In genomic region chr1:204081791-204082513, GRCh38 we compare ENCODE assay signal across 17 cellular contexts. TPM values are rescaled to one million over a fixed set of nuclear protein-coding genes. Genes with fewer than 3 reads are reported as not detected.
DNase-seq lines count a peak whose midpoint lies in the region; ATAC-seq and TF ChIP-seq lines count a peak whose summit lies in the region.
"Had no signal": no experiment of that assay in that cellular context is flagged by ENCODE, and none has a peak within 500 bp of the region (broad histone marks: within the 10 kb centered on the region; RNA-seq: fewer than 3 reads in every experiment).

No MANE protein-coding gene starts in this region.

- H3K4me3 Mint-ChIP-seq in H9, result peak overlapping the region; percentile 17 to 72; a peak in 3 of 5 replicates
- H3K4me3 Mint-ChIP-seq in activated naive CD8-positive, alpha-beta T cell treated with anti-CD3 and anti-CD28 coated beads, Interleukin-2, amount 50 U/mL, for 24 hours, result no peak overlapping the region
- no peak overlapping the region for H3K4me3 Mint-ChIP-seq in activated CD4-positive, alpha-beta T cell treated with anti-CD3 and anti-CD28 coated beads, Interleukin-2, amount 10 ng/mL, durations not matched to agents 7 days and 5 days
- H3K4me3 Mint-ChIP-seq: activated CD4-positive, alpha-beta memory T cell treated with anti-CD3 and anti-CD28 coated beads for 36 hours; B cell; memory B cell had no signal

- ATAC-seq in gastroesophageal sphincter, result no peak
- no peak for ATAC-seq in gastrocnemius medialis
- ATAC-seq in activated naive CD8-positive, alpha-beta T cell treated with anti-CD3 and anti-CD28 coated beads, Interleukin-2, amount 50 U/mL, for 24 hours, result no peak
- ATAC-seq in GM19397 (IDR thresholded peaks at IDR 0.05; ENCODE audit: unreplicated experiment), result no peak

- H3K4me3 ChIP-seq in gastroesophageal sphincter (no peak overlapping the region), gastrocnemius medialis (no peak overlapping the region)

- no peak overlapping the region for H3K4ac ChIP-seq in H9 (ENCODE audit: low read depth, low read length)

- peak overlapping the region; percentile 2 for H4K91ac ChIP-seq in H9 (ENCODE audit: insufficient read length, low read depth, low read length)

- peaks cover 4 to 8% (median 7%) of the 10 kb centered on the region in 3 experiments for H3K36me3 Mint-ChIP-seq in H9 (ENCODE audit: insufficient read depth in 1 of 3, low read depth in 3 of 3)
- H3K36me3 Mint-ChIP-seq in activated naive CD8-positive, alpha-beta T cell treated with anti-CD3 and anti-CD28 coated beads, Interleukin-2, amount 50 U/mL, for 24 hours (ENCODE audit: low read depth), result no peaks in the 10 kb centered on the region
- no peaks in the 10 kb centered on the region for H3K36me3 Mint-ChIP-seq in activated CD4-positive, alpha-beta T cell treated with anti-CD3 and anti-CD28 coated beads, Interleukin-2, amount 10 ng/mL, durations not matched to agents 7 days and 5 days (ENCODE audit: low read depth)
- H3K36me3 Mint-ChIP-seq: activated CD4-positive, alpha-beta memory T cell treated with anti-CD3 and anti-CD28 coated beads for 36 hours; memory B cell had no signal

- no peak for TF ChIP-seq EP300 in gastroesophageal sphincter (IDR thresholded peaks at IDR 0.05)

- H4K5ac ChIP-seq in H9 (ENCODE audit: insufficient read length, low read depth, low read length), result no peak overlapping the region

- H3K36me3 ChIP-seq in gastroesophageal sphincter (no peaks in the 10 kb centered on the region), gastrocnemius medialis (no peaks in the 10 kb centered on the region)

- H3K27me3 ChIP-seq in H9 (ENCODE audit: insufficient read depth, low read length) (no peaks in the 10 kb centered on the region), gastroesophageal sphincter (peaks cover 32% of the 10 kb centered on the region), gastrocnemius medialis (no peaks in the 10 kb centered on the region)

- no peaks in the 10 kb centered on the region for H3K9me3 Mint-ChIP-seq in H9
- H3K9me3 Mint-ChIP-seq in activated naive CD8-positive, alpha-beta T cell treated with anti-CD3 and anti-CD28 coated beads, Interleukin-2, amount 50 U/mL, for 24 hours, result no peaks in the 10 kb centered on the region
- H3K9me3 Mint-ChIP-seq in activated CD4-positive, alpha-beta T cell treated with anti-CD3 and anti-CD28 coated beads, Interleukin-2, amount 10 ng/mL, durations not matched to agents 7 days and 5 days, result no peaks in the 10 kb centered on the region
- H3K9me3 Mint-ChIP-seq: activated CD4-positive, alpha-beta memory T cell treated with anti-CD3 and anti-CD28 coated beads for 36 hours; memory B cell had no signal

- H3K23me2 ChIP-seq in H9 (ENCODE audit: insufficient read length, low read depth, low read length, poor library complexity, severe bottlenecking), result peaks cover 6% of the 10 kb centered on the region

- H3K27ac ChIP-seq in H9 (ENCODE audit: insufficient read length, low read depth, low read length) (no peak overlapping the region), RWPE1 (peak overlapping the region; percentile 91), gastroesophageal sphincter (peak overlapping the region in 3 of 4 donors; percentile 63 to 82 (median 70)), gastrocnemius medialis (peak overlapping the region; percentile 85 to 94 (median 92))

- H3K27ac Mint-ChIP-seq in H9, result peak overlapping the region; percentile 95 to 100 (median 98)
- no peak overlapping the region for H3K27ac Mint-ChIP-seq in activated naive CD8-positive, alpha-beta T cell treated with anti-CD3 and anti-CD28 coated beads, Interleukin-2, amount 50 U/mL, for 24 hours
- no peak overlapping the region for H3K27ac Mint-ChIP-seq in activated CD4-positive, alpha-beta T cell treated with anti-CD3 and anti-CD28 coated beads, Interleukin-2, amount 10 ng/mL, durations not matched to agents 7 days and 5 days
- H3K27ac Mint-ChIP-seq: activated CD4-positive, alpha-beta memory T cell treated with anti-CD3 and anti-CD28 coated beads for 36 hours; B cell; memory B cell had no signal

- no peak overlapping the region for H3K18ac ChIP-seq in H9 (ENCODE audit: insufficient read length, low read depth, low read length)

- no peak overlapping the region for H2BK120ac ChIP-seq in H9 (ENCODE audit: low read depth, low read length, poor library complexity, severe bottlenecking)

- no peak overlapping the region for H3T11ph ChIP-seq in H9 (ENCODE audit: low read length)

- no peaks in the 10 kb centered on the region for H4K20me1 ChIP-seq in H9 (ENCODE audit: control insufficient read depth, insufficient read depth, insufficient read length)

- no peak overlapping the region for H2AFZ ChIP-seq in H9 (ENCODE audit: low read length)

- in situ Hi-C loops in gastrocnemius medialis (cut with MboI; ENCODE audit: low sequenced_read_pairs in 4 of 4), result no loop called here

- no peak overlapping the region for H2BK15ac ChIP-seq in H9 (ENCODE audit: low read depth, low read length)

- intact Hi-C loops in gastrocnemius medialis (cut with DNase I; ENCODE audit: low total_unique reads), result loop anchor here (5.0 to 10.0 kb wide), 2 partner anchors 220 to 1047 kb away; partner anchors contain the start of gene SNRPE

- H2BK20ac ChIP-seq in H9 (ENCODE audit: low read depth, low read length, poor library complexity, severe bottlenecking), result no peak overlapping the region

- TF ChIP-seq POLR2A in gastroesophageal sphincter (IDR thresholded peaks at IDR 0.05) (no peak), gastrocnemius medialis (IDR thresholded peaks at IDR 0.05) (no peak)

- CTCF ChIA-PET in RWPE1 (lab: Yijun Ruan, JAX), result no interaction called here
- CTCF ChIA-PET in activated CD4-positive, alpha-beta T cell treated with anti-CD3 and anti-CD28 coated beads, Interleukin-2, amount 10 ng/mL, durations not matched to agents 7 days and 5 days (lab: Charles Lee), result no interaction called here

- H3K27me3 Mint-ChIP-seq in H9 (ENCODE audit: low read depth), result no peaks in the 10 kb centered on the region
- H3K27me3 Mint-ChIP-seq in activated naive CD8-positive, alpha-beta T cell treated with anti-CD3 and anti-CD28 coated beads, Interleukin-2, amount 50 U/mL, for 24 hours, result peaks cover 14% of the 10 kb centered on the region
- H3K27me3 Mint-ChIP-seq in activated CD4-positive, alpha-beta T cell treated with anti-CD3 and anti-CD28 coated beads, Interleukin-2, amount 10 ng/mL, durations not matched to agents 7 days and 5 days, result peaks cover 11% of the 10 kb centered on the region

- H2AK5ac ChIP-seq in H9 (ENCODE audit: insufficient read length, low read length), result no peak overlapping the region

- no peak for TF ChIP-seq CTCF in H9 (conservative IDR thresholded peaks at IDR 0.05)
- no peak for TF ChIP-seq CTCF in RWPE1 (conservative IDR thresholded peaks at IDR 0.05; ENCODE audit: low read depth)
- no peak for TF ChIP-seq CTCF in gastroesophageal sphincter (IDR thresholded peaks at IDR 0.05)
- no peak for TF ChIP-seq CTCF in gastrocnemius medialis (IDR thresholded peaks at IDR 0.05 in 4 of 5, conservative IDR thresholded peaks at IDR 0.05 in 1 of 5)

- no peak overlapping the region for H4K8ac ChIP-seq in H9 (replicated peaks; ENCODE audit: insufficient read length, low read depth, low read length)

- peaks cover 77 to 89% of the 10 kb centered on the region in 2 experiments for H3K4me1 Mint-ChIP-seq in H9
- no peaks in the 10 kb centered on the region for H3K4me1 Mint-ChIP-seq in activated naive CD8-positive, alpha-beta T cell treated with anti-CD3 and anti-CD28 coated beads, Interleukin-2, amount 50 U/mL, for 24 hours
- H3K4me1 Mint-ChIP-seq in activated CD4-positive, alpha-beta T cell treated with anti-CD3 and anti-CD28 coated beads, Interleukin-2, amount 10 ng/mL, durations not matched to agents 7 days and 5 days, result peaks cover 3% of the 10 kb centered on the region
- H3K4me1 Mint-ChIP-seq: B cell, memory B cell had no signal

- H3K56ac ChIP-seq in H9 (ENCODE audit: insufficient read length, low read depth, low read length), result no peak overlapping the region

- H3K79me2 ChIP-seq in H9 (ENCODE audit: insufficient read depth, low read length), result peaks cover 43% of the 10 kb centered on the region; the same call in 1 of the 2 replicates

- DNase-seq in H9 (no peak), RWPE1 (ENCODE audit: low spot score) (no peak), gastrocnemius medialis (no peak), NCI-H2227 (lab: John Stamatoyannopoulos, UW; ENCODE audit: unreplicated experiment) (no peak)
- no peak for DNase-seq in activated naive CD8-positive, alpha-beta T cell treated with anti-CD3 and anti-CD28 coated beads, Interleukin-2, amount 50 U/mL, for 24 hours
- no peak for DNase-seq in activated CD4-positive, alpha-beta T cell treated with anti-CD3 and anti-CD28 coated beads, Interleukin-2, amount 10 ng/mL, durations not matched to agents 7 days and 5 days
- DNase-seq: activated CD4-positive, alpha-beta memory T cell treated with anti-CD3 and anti-CD28 coated beads for 36 hours; activated effector memory CD4-positive, alpha-beta T cell treated with anti-CD3 and anti-CD28 coated beads, Interleukin-2, amount 50 U/mL, for 16 hours; caudate nucleus; Kasumi-1; NCI-H774; SHP77 treated with DMSO at 0.1 percent for 48 hours; T1000 had no signal

- POLR2A ChIA-PET in RWPE1 (lab: Yijun Ruan, JAX; ENCODE audit: low non-redundant PET), result no interaction called here
- POLR2A ChIA-PET in activated CD4-positive, alpha-beta T cell treated with anti-CD3 and anti-CD28 coated beads, Interleukin-2, amount 10 ng/mL, durations not matched to agents 7 days and 5 days (lab: Charles Lee), result no interaction called here

- H3K14ac ChIP-seq in H9 (ENCODE audit: insufficient read depth, low read length), result no peak overlapping the region; the same call in 1 of the 2 replicates

- peaks cover 30% of the 10 kb centered on the region; the same call in 1 of the 2 replicates for H3K4me1 ChIP-seq in H9 (ENCODE audit: insufficient read depth, low read length)
- H3K4me1 ChIP-seq in gastroesophageal sphincter, result peaks cover 0 to 100% (median 38%) of the 10 kb centered on the region in 3 donors
- peaks cover 88 to 91% of the 10 kb centered on the region in 2 donors for H3K4me1 ChIP-seq in gastrocnemius medialis

- no peak overlapping the region for H3K23ac ChIP-seq in H9 (ENCODE audit: insufficient read length, low read depth, low read length)

- peak overlapping the region; percentile 22 for H2BK12ac ChIP-seq in H9 (ENCODE audit: insufficient read length, low read depth, low read length)

- H3K9ac ChIP-seq in H9 (ENCODE audit: extremely low read depth, insufficient read length, low read length), result no peak overlapping the region

- H2BK5ac ChIP-seq in H9 (ENCODE audit: insufficient read length, low read length), result no peak overlapping the region

- WGBS in H9 (ENCODE audit: extremely low coverage, insufficient read length, low lambda C conversion rate), result no CpG with 5 or more reads among the region's 8 CpGs
- 78 to 85% methylated on average over 4 to 6 of the region's 8 CpGs for WGBS in gastroesophageal sphincter (ENCODE audit: low coverage in 1 of 2), 2 donors

- H3K79me1 ChIP-seq in H9 (ENCODE audit: insufficient read depth, low read depth, low read length, poor library complexity, severe bottlenecking), result no peaks in the 10 kb centered on the region

- H3K9me3 ChIP-seq in H9 (ENCODE audit: control insufficient read depth, low read depth, low read length) (no peaks in the 10 kb centered on the region), gastroesophageal sphincter (no peaks in the 10 kb centered on the region), gastrocnemius medialis (no peaks in the 10 kb centered on the region)

- H3K4me2 ChIP-seq in H9 (ENCODE audit: insufficient read depth, insufficient read length, low read length), result peak overlapping the region; percentile 7

RNA-seq across cellular contexts. Expression of gene SOX13, which starts 9.0 kb away (rescaled TPM):
- 120 TPM in 2 replicates for total RNA-seq in H9 (2021)
- 10 to 100 TPM; 15.3 to 20.4 (median 17.3) TPM for total RNA-seq in gastroesophageal sphincter
- total RNA-seq in gastrocnemius medialis, result 10 to 100 TPM; 15.6 to 31.1 (median 16.3) TPM
- total RNA-seq in activated CD4-positive, alpha-beta T cell treated with anti-CD3 and anti-CD28 coated beads, Interleukin-2, amount 10 ng/mL, durations not matched to agents 7 days and 5 days, result 1 to 10 TPM in 1 of 2 experiments, under 1 TPM in 1; 0.60 to 1.3 TPM

Comparison
In these comparisons a context has a peak if more than half of its experiments do, and no peak if none do; other contexts are left out.
1. H3K27ac Mint-ChIP-seq: peak in H9 (3 of 3); none in activated naive CD8-positive, alpha-beta T cell treated with anti-CD3 and anti-CD28 coated beads, Interleukin-2, amount 50 U/mL, for 24 hours (single experiment) and activated CD4-positive, alpha-beta T cell treated with anti-CD3 and anti-CD28 coated beads, Interleukin-2, amount 10 ng/mL, durations not matched to agents 7 days and 5 days (single experiment).
2. H3K4me3 Mint-ChIP-seq: peak in H9 (2 of 2); none in activated naive CD8-positive, alpha-beta T cell treated with anti-CD3 and anti-CD28 coated beads, Interleukin-2, amount 50 U/mL, for 24 hours (single experiment) and activated CD4-positive, alpha-beta T cell treated with anti-CD3 and anti-CD28 coated beads, Interleukin-2, amount 10 ng/mL, durations not matched to agents 7 days and 5 days (single experiment).
3. RNA of gene SOX13, which starts 9.0 kb away (total RNA-seq): 120 TPM in H9, 15.3 to 20.4 TPM in gastroesophageal sphincter and 15.6 to 31.1 TPM in gastrocnemius medialis; 0.60 to 1.3 TPM in activated CD4-positive, alpha-beta T cell treated with anti-CD3 and anti-CD28 coated beads, Interleukin-2, amount 10 ng/mL, durations not matched to agents 7 days and 5 days; every median in the first group is over 4 times any median in the second.